In genomic region chr10:30002438-30003266, GRCh38 we compare ENCODE assay signal across 8 cellular contexts. TPM values are rescaled to one million over a fixed set of nuclear protein-coding genes. Genes with fewer than 3 reads are reported as not detected.
A peak's percentile ranks its signal among the peaks of the same experiment; 100 is the strongest.
DNase-seq lines count a peak whose midpoint lies in the region; ATAC-seq and TF ChIP-seq lines count a peak whose summit lies in the region.

No MANE protein-coding gene starts in this region.

- no peak overlapping the region for H3K4me3 ChIP-seq in dorsolateral prefrontal cortex

- peak; percentile 43 for DNase-seq in CD1c-positive myeloid dendritic cell (ENCODE audit: extremely low spot score)
- DNase-seq in NCI-H2196 treated with DMSO at 0.1 percent for 48 hours (lab: John Stamatoyannopoulos, UW; ENCODE audit: unreplicated experiment), result peak; percentile 15
- DNase-seq in activated CD4-positive, alpha-beta T cell treated with anti-CD3 and anti-CD28 coated beads for 48 hours, result peak; percentile 75
- DNase-seq in dorsolateral prefrontal cortex, result peak in 9 of 10 donors; percentile 29 to 68 (median 57)
- DNase-seq in lung microvascular endothelial cell (ENCODE audit: low read depth in 2 of 2), result peak; percentile 90 to 92
- peak; percentile 32 for DNase-seq in stimulated activated CD8-positive, alpha-beta memory T cell treated with anti-CD3 and anti-CD28 coated beads, Interleukin-12 subunit alpha, Interleukin-12 subunit beta, amount 100 ng/mL, for 4 hours (ENCODE audit: low read depth)

- intact Hi-C loops in dorsolateral prefrontal cortex (cut with DNase I), result no loop called here

- peak in 54 of 56 donors; percentile 35 to 69 (median 58) for TF ChIP-seq CTCF in dorsolateral prefrontal cortex (IDR thresholded peaks at IDR 0.05 in 54 of 56, conservative IDR thresholded peaks at IDR 0.05 in 2 of 56; ENCODE audit: low read depth in 1 of 56, partially characterized antibody in 56 of 56)

- H3K27me3 ChIP-seq in dorsolateral prefrontal cortex, result peaks cover 0 to 3% (median 0%) of the 10 kb centered on the region in 45 donors

- H3K27ac ChIP-seq in dorsolateral prefrontal cortex, result peak overlapping the region in 2 of 59 donors; percentile 4 to 19

- peak; percentile 62 for ATAC-seq in GM21447 (IDR thresholded peaks at IDR 0.05; ENCODE audit: unreplicated experiment)
- no peak for ATAC-seq in HG02938 (IDR thresholded peaks at IDR 0.05; ENCODE audit: unreplicated experiment)

RNA-seq across cellular contexts. Expression of gene JCAD, which starts 56.7 kb away (rescaled TPM):
- total RNA-seq in dorsolateral prefrontal cortex (10 to 100 TPM; 15.5 to 74.8 (median 44.0) TPM), lung microvascular endothelial cell (46.2 and 60.5 TPM in 2 replicates)

Comparison
In these comparisons a context has a peak if more than half of its experiments do, and no peak if none do; other contexts are left out.
1. DNase-seq: peak in every context shown above with its lines; median percentile 91 in lung microvascular endothelial cell; 75 in activated CD4-positive, alpha-beta T cell treated with anti-CD3 and anti-CD28 coated beads for 48 hours; 57 in dorsolateral prefrontal cortex; 43 in CD1c-positive myeloid dendritic cell; 32 in stimulated activated CD8-positive, alpha-beta memory T cell treated with anti-CD3 and anti-CD28 coated beads, Interleukin-12 subunit alpha, Interleukin-12 subunit beta, amount 100 ng/mL, for 4 hours; 15 in NCI-H2196 treated with DMSO at 0.1 percent for 48 hours.